In genomic region chr2:147449323-147450080, GRCh38 we compare ENCODE assay signal across 9 cellular contexts.
DNase-seq lines count a peak whose midpoint lies in the region; ATAC-seq and TF ChIP-seq lines count a peak whose summit lies in the region.
"Had no signal": no experiment of that assay in that cellular context is flagged by ENCODE, and none has a peak within 500 bp of the region (broad histone marks: within the 10 kb centered on the region; RNA-seq: fewer than 3 reads in every experiment).

No MANE protein-coding gene starts in this region.

- DNase-seq in CD8-positive, alpha-beta T cell, result peak in 4 of 7 experiments; percentile 5 to 38 (median 10)
- DNase-seq in Jurkat, Clone E6-1 (ENCODE audit: low read depth, low spot score), result peak; percentile 5
- peak; percentile 56 for DNase-seq in activated CD4-positive, alpha-beta memory T cell treated with anti-CD3 and anti-CD28 coated beads, Interleukin-2, amount 10 ng/mL, durations not matched to agents 7 days and 5 days
- DNase-seq in iPS-NIHi11 (ENCODE audit: low spot score) (peak; percentile 35), KG1 (lab: John Stamatoyannopoulos, UW) (no peak), heart left ventricle (no peak), CD14-positive monocyte (ENCODE audit: low spot score) (no peak), NCI-H1105 (lab: John Stamatoyannopoulos, UW) (no peak)
- DNase-seq: NCI-H526 had no signal

- no peaks in the 10 kb centered on the region for H3K9me3 ChIP-seq in CD8-positive, alpha-beta T cell (ENCODE audit: low read length)
- H3K9me3 ChIP-seq in heart left ventricle, result no peaks in the 10 kb centered on the region

- peaks cover 3% of the 10 kb centered on the region for H3K4me1 Mint-ChIP-seq in CD8-positive, alpha-beta T cell (ENCODE audit: low read depth)
- peaks cover 23% of the 10 kb centered on the region for H3K4me1 Mint-ChIP-seq in activated CD4-positive, alpha-beta memory T cell treated with anti-CD3 and anti-CD28 coated beads, Interleukin-2, amount 10 ng/mL, durations not matched to agents 7 days and 5 days
- H3K4me1 Mint-ChIP-seq in CD14-positive monocyte, result no peaks in the 10 kb centered on the region

- peak; percentile 20 for ATAC-seq in CD8-positive, alpha-beta T cell
- ATAC-seq in heart left ventricle, result no peak

- no peaks in the 10 kb centered on the region for H3K9me3 Mint-ChIP-seq in CD8-positive, alpha-beta T cell
- peaks cover 5% of the 10 kb centered on the region for H3K9me3 Mint-ChIP-seq in activated CD4-positive, alpha-beta memory T cell treated with anti-CD3 and anti-CD28 coated beads, Interleukin-2, amount 10 ng/mL, durations not matched to agents 7 days and 5 days
- H3K9me3 Mint-ChIP-seq in CD14-positive monocyte, result peaks cover 0 to 15% (median 4%) of the 10 kb centered on the region in 7 donors

- intact Hi-C loops in CD8-positive, alpha-beta T cell (cut with DNase I, micrococcal nuclease), result no loop called here
- intact Hi-C loops in heart left ventricle (cut with DNase I), result no loop called here
- intact Hi-C loops in CD14-positive monocyte (cut with micrococcal nuclease), result no loop called here

- no peak overlapping the region for H3K4me3 Mint-ChIP-seq in CD8-positive, alpha-beta T cell
- H3K4me3 Mint-ChIP-seq in activated CD4-positive, alpha-beta memory T cell treated with anti-CD3 and anti-CD28 coated beads, Interleukin-2, amount 10 ng/mL, durations not matched to agents 7 days and 5 days, result no peak overlapping the region
- no peak overlapping the region for H3K4me3 Mint-ChIP-seq in CD14-positive monocyte

- no peaks in the 10 kb centered on the region for H3K27me3 Mint-ChIP-seq in CD8-positive, alpha-beta T cell (ENCODE audit: low read depth)
- H3K27me3 Mint-ChIP-seq in activated CD4-positive, alpha-beta memory T cell treated with anti-CD3 and anti-CD28 coated beads, Interleukin-2, amount 10 ng/mL, durations not matched to agents 7 days and 5 days, result no peaks in the 10 kb centered on the region
- peaks cover 0 to 2% (median 0%) of the 10 kb centered on the region in 3 donors for H3K27me3 Mint-ChIP-seq in CD14-positive monocyte (ENCODE audit: low read depth in 3 of 3)

- H3K4me1 ChIP-seq in CD8-positive, alpha-beta T cell (ENCODE audit: insufficient read depth, low read length), result no peaks in the 10 kb centered on the region
- peaks cover 0 to 3% (median 0%) of the 10 kb centered on the region in 12 donors for H3K4me1 ChIP-seq in heart left ventricle

- POLR2A ChIA-PET in CD8-positive, alpha-beta T cell (lab: Charles Lee), result no interaction called here
- POLR2A ChIA-PET in activated CD4-positive, alpha-beta memory T cell treated with anti-CD3 and anti-CD28 coated beads, Interleukin-2, amount 10 ng/mL, durations not matched to agents 7 days and 5 days (lab: Charles Lee), result interaction anchor here (0.5 to 1.6 kb wide), 4 partner anchors 33 to 156 kb away, joined by 3 to 5 read pairs (median 3); no protein-coding TSS in a partner anchor

- TF ChIP-seq CTCF in CD8-positive, alpha-beta T cell (IDR thresholded peaks at IDR 0.05), result no peak
- TF ChIP-seq CTCF in heart left ventricle (IDR thresholded peaks at IDR 0.05) (no peak), CD14-positive monocyte (IDR thresholded peaks at IDR 0.05) (no peak)

- H3K27ac ChIP-seq in CD8-positive, alpha-beta T cell (ENCODE audit: low read depth, low read length), result no peak overlapping the region
- H3K27ac ChIP-seq in heart left ventricle, result no peak overlapping the region

- no peaks in the 10 kb centered on the region for H3K36me3 Mint-ChIP-seq in CD8-positive, alpha-beta T cell
- H3K36me3 Mint-ChIP-seq in activated CD4-positive, alpha-beta memory T cell treated with anti-CD3 and anti-CD28 coated beads, Interleukin-2, amount 10 ng/mL, durations not matched to agents 7 days and 5 days (ENCODE audit: low read depth), result peaks cover 8% of the 10 kb centered on the region
- H3K36me3 Mint-ChIP-seq in CD14-positive monocyte, result no peaks in the 10 kb centered on the region

- CTCF ChIA-PET in CD8-positive, alpha-beta T cell (lab: Charles Lee), result no interaction called here
- CTCF ChIA-PET in activated CD4-positive, alpha-beta memory T cell treated with anti-CD3 and anti-CD28 coated beads, Interleukin-2, amount 10 ng/mL, durations not matched to agents 7 days and 5 days (lab: Charles Lee), result interaction anchor here (1.1 kb wide), 1 partner anchor 461 kb away, joined by 3 read pairs; no protein-coding TSS in a partner anchor

- no peak overlapping the region for H3K4me3 ChIP-seq in CD8-positive, alpha-beta T cell (ENCODE audit: low read depth, low read length)
- H3K4me3 ChIP-seq in Jurkat, Clone E6-1 (ENCODE audit: low read length), result no peak overlapping the region
- H3K4me3 ChIP-seq in heart left ventricle, result no peak overlapping the region

- no peaks in the 10 kb centered on the region for H3K27me3 ChIP-seq in CD8-positive, alpha-beta T cell (ENCODE audit: insufficient read depth, low read length)
- H3K27me3 ChIP-seq in heart left ventricle, result no peaks in the 10 kb centered on the region

- peak overlapping the region; percentile 21 for H3K27ac Mint-ChIP-seq in CD8-positive, alpha-beta T cell
- H3K27ac Mint-ChIP-seq in activated CD4-positive, alpha-beta memory T cell treated with anti-CD3 and anti-CD28 coated beads, Interleukin-2, amount 10 ng/mL, durations not matched to agents 7 days and 5 days, result peak overlapping the region; percentile 76
- H3K27ac Mint-ChIP-seq in CD14-positive monocyte, result peak overlapping the region in 1 of 7 donors; percentile 16

- WGBS in heart left ventricle, 4 donors, result 39 to 54% (median 41%) methylated on average over 8 of the region's 8 CpGs

- H3K36me3 ChIP-seq in CD8-positive, alpha-beta T cell (ENCODE audit: insufficient read depth, low read length), result no peaks in the 10 kb centered on the region
- no peaks in the 10 kb centered on the region for H3K36me3 ChIP-seq in heart left ventricle

- no peak for TF ChIP-seq POLR2A in heart left ventricle (IDR thresholded peaks at IDR 0.05)

Comparison
In these comparisons a context has a peak if more than half of its experiments do, and no peak if none do; other contexts are left out.
1. DNase-seq: peak in CD8-positive, alpha-beta T cell (4 of 7), Jurkat, Clone E6-1 (single experiment), activated CD4-positive, alpha-beta memory T cell treated with anti-CD3 and anti-CD28 coated beads, Interleukin-2, amount 10 ng/mL, durations not matched to agents 7 days and 5 days (single experiment) and iPS-NIHi11 (single experiment); none in KG1 (single experiment), heart left ventricle (0 of 5), CD14-positive monocyte (single experiment) and NCI-H1105 (single experiment).